Comparison of ENCODE assay signal across 9 cellular contexts in genomic region chr1:226568077-226568831, GRCh38. TPM values are rescaled to one million over a fixed set of nuclear protein-coding genes. Genes with fewer than 3 reads are reported as not detected.
DNase-seq lines count a peak whose midpoint lies in the region; ATAC-seq, FAIRE-seq and TF ChIP-seq lines count a peak whose summit lies in the region.
"Had no signal": no experiment of that assay in that cellular context is flagged by ENCODE, and none has a peak within 500 bp of the region (broad histone marks: within the 10 kb centered on the region; RNA-seq: fewer than 3 reads in every experiment).

No MANE protein-coding gene starts in this region.

- no peak overlapping the region for H3K4me3 Mint-ChIP-seq in CD8-positive, alpha-beta T cell
- H3K4me3 Mint-ChIP-seq: activated CD8-positive, alpha-beta T cell treated with anti-CD3 and anti-CD28 coated beads for 36 hours had no signal

- peak; percentile 14 for TF ChIP-seq CTCF in bronchial epithelial cell (IDR thresholded peaks at IDR 0.05; ENCODE audit: insufficient read depth, low read length, severe bottlenecking)
- no peak for TF ChIP-seq CTCF in CD8-positive, alpha-beta T cell (IDR thresholded peaks at IDR 0.05)

- no peaks in the 10 kb centered on the region for H3K9me3 Mint-ChIP-seq in CD8-positive, alpha-beta T cell
- H3K9me3 Mint-ChIP-seq: activated CD8-positive, alpha-beta T cell treated with anti-CD3 and anti-CD28 coated beads for 36 hours had no signal

- DNase-seq in Right ventricle myocardium inferior (ENCODE audit: missing footprints) (no peak), cardiac septum (ENCODE audit: low spot score) (no peak), bronchial epithelial cell (ENCODE audit: low read depth) (no peak), amniotic stem cell (lab: John Stamatoyannopoulos, UW) (no peak)
- no peak for DNase-seq in CD8-positive, alpha-beta T cell
- DNase-seq: activated CD8-positive, alpha-beta T cell treated with anti-CD3 and anti-CD28 coated beads for 36 hours had no signal

- intact Hi-C loops in Right ventricle myocardium inferior (cut with DNase I) (no loop called here), cardiac septum (cut with DNase I) (no loop called here)
- intact Hi-C loops in CD8-positive, alpha-beta T cell (cut with DNase I, micrococcal nuclease): no loop called here

- H3K36me3 ChIP-seq in bronchial epithelial cell (ENCODE audit: control insufficient read depth, insufficient read depth, low read length): no peaks in the 10 kb centered on the region
- H3K36me3 ChIP-seq in CD8-positive, alpha-beta T cell (ENCODE audit: insufficient read depth, low read length): no peaks in the 10 kb centered on the region

- FAIRE-seq in bronchial epithelial cell (lab: Jason Lieb, UNC): no peak

- no peaks in the 10 kb centered on the region for H3K9me3 ChIP-seq in CD8-positive, alpha-beta T cell (ENCODE audit: low read length)

- ATAC-seq in Right ventricle myocardium inferior: peak; percentile 70
- no peak for ATAC-seq in HG03175 (IDR thresholded peaks at IDR 0.05; ENCODE audit: unreplicated experiment)
- no peak for ATAC-seq in CD8-positive, alpha-beta T cell
- no peak for ATAC-seq in HG02981 (IDR thresholded peaks at IDR 0.05; ENCODE audit: unreplicated experiment)
- ATAC-seq: activated CD8-positive, alpha-beta T cell treated with anti-CD3 and anti-CD28 coated beads for 36 hours had no signal

- H3K27me3 ChIP-seq in bronchial epithelial cell (ENCODE audit: control insufficient read depth, insufficient read depth, low read length) (peaks cover 9% of the 10 kb centered on the region), layer of hippocampus (ENCODE audit: control insufficient read depth, insufficient read depth, low read length) (no peaks in the 10 kb centered on the region)
- H3K27me3 ChIP-seq in CD8-positive, alpha-beta T cell (ENCODE audit: insufficient read depth, low read length): no peaks in the 10 kb centered on the region

- peak overlapping the region; percentile 8 for H3K27ac ChIP-seq in layer of hippocampus (ENCODE audit: low read depth, low read length)
- H3K27ac ChIP-seq in CD8-positive, alpha-beta T cell (ENCODE audit: low read depth, low read length): no peak overlapping the region

- POLR2A ChIA-PET in CD8-positive, alpha-beta T cell (lab: Charles Lee): no interaction called here

- H3K27me3 Mint-ChIP-seq in CD8-positive, alpha-beta T cell (ENCODE audit: low read depth): peaks cover 4% of the 10 kb centered on the region

- no peaks in the 10 kb centered on the region for H3K4me1 Mint-ChIP-seq in CD8-positive, alpha-beta T cell (ENCODE audit: low read depth)

- no peak overlapping the region for H3K4me3 ChIP-seq in bronchial epithelial cell (ENCODE audit: low read depth, low read length)
- H3K4me3 ChIP-seq in CD8-positive, alpha-beta T cell (ENCODE audit: low read depth, low read length): no peak overlapping the region

- H3K27ac Mint-ChIP-seq in CD8-positive, alpha-beta T cell: no peak overlapping the region
- H3K27ac Mint-ChIP-seq: activated CD8-positive, alpha-beta T cell treated with anti-CD3 and anti-CD28 coated beads for 36 hours had no signal

- CTCF ChIA-PET in CD8-positive, alpha-beta T cell (lab: Charles Lee): interaction anchor here (1.2 to 2.3 kb wide), 3 partner anchors 15 to 144 kb away, joined by 3 to 13 read pairs (median 5); no protein-coding TSS in a partner anchor

- no peaks in the 10 kb centered on the region for H3K36me3 Mint-ChIP-seq in CD8-positive, alpha-beta T cell

- no peaks in the 10 kb centered on the region for H3K4me1 ChIP-seq in CD8-positive, alpha-beta T cell (ENCODE audit: insufficient read depth, low read length)

RNA-seq across cellular contexts. Expression of gene STUM, which starts 19.7 kb away (rescaled TPM):
- total RNA-seq in Right ventricle myocardium inferior (1.4 TPM), cardiac septum (0.78 TPM), bronchial epithelial cell (not detected in 2 replicates)
- not detected for total RNA-seq in CD8-positive, alpha-beta T cell
- total RNA-seq: activated CD8-positive, alpha-beta T cell treated with anti-CD3 and anti-CD28 coated beads for 36 hours had no signal
